ENCODE assay signal across 23 cellular contexts in the genomic region with DNA sequence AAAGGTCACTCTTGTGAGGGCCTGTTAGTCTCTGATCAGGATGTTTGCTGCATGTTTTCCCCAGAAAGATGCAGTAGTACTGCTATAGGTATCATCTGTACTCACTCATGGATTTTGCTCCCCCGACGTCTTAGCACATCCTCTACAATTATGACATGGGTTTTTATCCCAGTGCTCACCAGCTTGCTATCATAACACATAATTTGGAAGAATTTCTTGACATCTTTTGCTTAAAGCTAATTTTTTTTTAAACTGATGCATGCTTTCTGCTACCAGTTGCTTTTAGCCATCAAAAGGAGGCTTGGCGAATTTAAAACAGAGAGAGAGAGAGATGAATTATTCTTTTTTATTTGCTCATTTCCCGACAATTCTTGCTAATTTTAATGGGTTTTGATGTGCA. TPM values are rescaled to one million over a fixed set of nuclear protein-coding genes. Genes with fewer than 3 reads are reported as not detected.
DNase-seq lines count a peak whose midpoint lies in the region; ATAC-seq and TF ChIP-seq lines count a peak whose summit lies in the region.
"Had no signal": no experiment of that assay in that cellular context is flagged by ENCODE, and none has a peak within 500 bp of the region (broad histone marks: within the 10 kb centered on the region; RNA-seq: fewer than 3 reads in every experiment).

No MANE protein-coding gene starts in this region.

- H3K9me3 ChIP-seq in cardiac muscle cell (ENCODE audit: low read depth) (no peaks in the 10 kb centered on the region), T-helper 17 cell (ENCODE audit: control insufficient read depth, low read length, poor library complexity, severe bottlenecking) (no peaks in the 10 kb centered on the region)
- no peaks in the 10 kb centered on the region for H3K9me3 ChIP-seq in CD8-positive, alpha-beta T cell (ENCODE audit: low read length)
- H3K9me3 ChIP-seq: BLaER1, SJSA1 had no signal

- peaks cover 35% of the 10 kb centered on the region for H3K4me1 ChIP-seq in cardiac muscle cell (ENCODE audit: low read depth)
- peaks cover 18% of the 10 kb centered on the region for H3K4me1 ChIP-seq in CD8-positive, alpha-beta T cell (ENCODE audit: insufficient read depth, low read length)
- H3K4me1 ChIP-seq: SJSA1 had no signal

- intact Hi-C loops in cardiac septum (cut with DNase I) = no loop called here
- intact Hi-C loops in CD8-positive, alpha-beta T cell (cut with DNase I, micrococcal nuclease) = no loop called here

- no peaks in the 10 kb centered on the region for H3K36me3 Mint-ChIP-seq in CD8-positive, alpha-beta T cell
- no peaks in the 10 kb centered on the region for H3K36me3 Mint-ChIP-seq in T-helper 17 cell (ENCODE audit: low read depth)
- no peaks in the 10 kb centered on the region for H3K36me3 Mint-ChIP-seq in stimulated activated naive B cell treated with anti-CD40 and anti-IgM and Interleukin-4, amounts not matched to agents 10 μg/mL and 1 μg/mL and 100 μg/mL, for 72 hours
- H3K36me3 Mint-ChIP-seq: CD4-positive, CD25-positive, alpha-beta regulatory T cell had no signal

- peak overlapping the region; percentile 27 for H3K27ac Mint-ChIP-seq in CD8-positive, alpha-beta T cell
- peak overlapping the region; percentile 24 for H3K27ac Mint-ChIP-seq in T-helper 17 cell
- peak overlapping the region; percentile 14 for H3K27ac Mint-ChIP-seq in stimulated activated naive B cell treated with anti-CD40 and anti-IgM and Interleukin-4, amounts not matched to agents 10 μg/mL and 1 μg/mL and 100 μg/mL, for 72 hours
- H3K27ac Mint-ChIP-seq: HFFc6 had no signal

- POLR2A ChIA-PET in CD8-positive, alpha-beta T cell (lab: Charles Lee) = interaction anchor here (0.8 kb wide), 1 partner anchor 14 kb away, joined by 3 read pairs; no protein-coding TSS in a partner anchor

- H3K36me3 ChIP-seq in cardiac muscle cell = no peaks in the 10 kb centered on the region
- no peaks in the 10 kb centered on the region for H3K36me3 ChIP-seq in CD8-positive, alpha-beta T cell (ENCODE audit: insufficient read depth, low read length)
- H3K36me3 ChIP-seq: BLaER1, SJSA1 had no signal

- peaks cover 18% of the 10 kb centered on the region for H3K4me1 Mint-ChIP-seq in CD8-positive, alpha-beta T cell (ENCODE audit: low read depth)
- H3K4me1 Mint-ChIP-seq in T-helper 17 cell = peaks cover 12% of the 10 kb centered on the region
- peaks cover 7 to 13% of the 10 kb centered on the region in 2 donors for H3K4me1 Mint-ChIP-seq in stimulated activated naive B cell treated with anti-CD40 and anti-IgM and Interleukin-4, amounts not matched to agents 10 μg/mL and 1 μg/mL and 100 μg/mL, for 72 hours

- CTCF ChIA-PET in CD8-positive, alpha-beta T cell (lab: Charles Lee) = no interaction called here

- peaks cover 23% of the 10 kb centered on the region for H3K27me3 Mint-ChIP-seq in CD8-positive, alpha-beta T cell (ENCODE audit: low read depth)
- peaks cover 43% of the 10 kb centered on the region for H3K27me3 Mint-ChIP-seq in T-helper 17 cell
- peaks cover 5 to 16% of the 10 kb centered on the region in 2 donors for H3K27me3 Mint-ChIP-seq in stimulated activated naive B cell treated with anti-CD40 and anti-IgM and Interleukin-4, amounts not matched to agents 10 μg/mL and 1 μg/mL and 100 μg/mL, for 72 hours

- no peaks in the 10 kb centered on the region for H3K27me3 ChIP-seq in cardiac muscle cell
- no peaks in the 10 kb centered on the region for H3K27me3 ChIP-seq in CD8-positive, alpha-beta T cell (ENCODE audit: insufficient read depth, low read length)
- H3K27me3 ChIP-seq: BLaER1 had no signal

- DNase-seq in cardiac muscle cell (ENCODE audit: low read depth in 1 of 2, low spot score in 1 of 2) (no peak), cardiac septum (ENCODE audit: low spot score) (no peak), T-helper 17 cell (no peak), NK-92 (lab: John Stamatoyannopoulos, UW; ENCODE audit: unreplicated experiment) (no peak)
- DNase-seq in CD8-positive, alpha-beta T cell = no peak
- no peak for DNase-seq in stimulated activated naive B cell treated with anti-CD40 and anti-IgM and Interleukin-4, amounts not matched to agents 10 μg/mL and 1 μg/mL and 100 μg/mL, for 72 hours
- no peak for DNase-seq in effector CD4-positive, alpha-beta T cell
- DNase-seq: ACHN; H9; HFFc6; NCI-H1092 treated with DMSO at 0.1 percent for 48 hours; NCI-H1436; NCI-H187; NCI-H345; NCI-H510A treated with DMSO at 0.1 percent for 48 hours; NK-92 treated with Interleukin-12 subunit alpha and Interleukin-12 subunit beta, amount 100 ng/mL, for 24 hours; PC-9; Right ventricle myocardium superior had no signal

- H3K27ac ChIP-seq in cardiac muscle cell = peak overlapping the region; percentile 93
- no peak overlapping the region for H3K27ac ChIP-seq in CD8-positive, alpha-beta T cell (ENCODE audit: low read depth, low read length)
- H3K27ac ChIP-seq: BLaER1, PC-9, SJSA1 had no signal

- TF ChIP-seq CTCF in cardiac muscle cell (IDR thresholded peaks at IDR 0.05; ENCODE audit: low read depth, low read length) = no peak
- no peak for TF ChIP-seq CTCF in CD8-positive, alpha-beta T cell (IDR thresholded peaks at IDR 0.05)

- ATAC-seq in CD8-positive, alpha-beta T cell = no peak
- no peak for ATAC-seq in T-helper 17 cell
- no peak for ATAC-seq in stimulated activated naive B cell treated with anti-CD40 and anti-IgM and Interleukin-4, amounts not matched to agents 10 μg/mL and 1 μg/mL and 100 μg/mL, for 72 hours (replicated peaks)
- ATAC-seq: GM23338 had no signal

- H3K4me3 Mint-ChIP-seq in CD8-positive, alpha-beta T cell = no peak overlapping the region
- no peak overlapping the region for H3K4me3 Mint-ChIP-seq in T-helper 17 cell
- no peak overlapping the region for H3K4me3 Mint-ChIP-seq in stimulated activated naive B cell treated with anti-CD40 and anti-IgM and Interleukin-4, amounts not matched to agents 10 μg/mL and 1 μg/mL and 100 μg/mL, for 72 hours
- H3K4me3 Mint-ChIP-seq: GM23338, H9, HFFc6 had no signal

- H3K4me3 ChIP-seq in cardiac muscle cell = no peak overlapping the region
- H3K4me3 ChIP-seq in CD8-positive, alpha-beta T cell (ENCODE audit: low read depth, low read length) = no peak overlapping the region
- H3K4me3 ChIP-seq: BLaER1, GM23338, K562, PC-9, SJSA1 had no signal

- no peaks in the 10 kb centered on the region for H3K9me3 Mint-ChIP-seq in CD8-positive, alpha-beta T cell
- peaks cover 0 to 3% of the 10 kb centered on the region in 2 donors for H3K9me3 Mint-ChIP-seq in stimulated activated naive B cell treated with anti-CD40 and anti-IgM and Interleukin-4, amounts not matched to agents 10 μg/mL and 1 μg/mL and 100 μg/mL, for 72 hours
- H3K9me3 Mint-ChIP-seq: GM23338, H9, HFFc6 had no signal

RNA-seq across cellular contexts. Expression of a gene that starts 25.7 kb away (rescaled TPM):
- 82.3 and 139 TPM in 2 replicates for total RNA-seq in cardiac muscle cell
- 84.1 and 86.8 TPM in 2 replicates for polyA plus RNA-seq in cardiac muscle cell
- 36.9 TPM for total RNA-seq in cardiac septum
- 100 to 1,000 TPM; 303 to 342 TPM for total RNA-seq in CD8-positive, alpha-beta T cell
- 100 to 1,000 TPM; 428 to 475 TPM for total RNA-seq in T-helper 17 cell
